In the genomic region with DNA sequence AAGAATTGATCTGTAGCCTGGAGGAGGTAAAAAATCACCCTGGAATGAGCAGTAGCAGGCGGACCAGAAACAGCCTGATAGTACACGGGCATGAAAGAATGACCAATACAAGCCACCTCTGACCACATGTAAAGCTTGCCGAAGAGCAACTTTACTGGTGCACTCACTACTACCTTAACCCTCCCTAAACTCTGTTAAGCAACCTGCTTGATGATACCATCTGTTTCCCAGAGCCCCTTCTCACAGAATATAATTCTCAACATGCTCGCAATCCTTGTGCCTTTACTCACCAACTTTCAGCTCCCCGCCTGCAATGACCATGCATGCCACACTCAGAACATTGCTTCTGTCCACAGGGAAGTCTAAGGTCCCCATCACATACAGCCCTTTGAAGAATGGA, we compare ENCODE assay signal across 8 cellular contexts.
"Had no signal": no experiment of that assay in that cellular context is flagged by ENCODE, and none has a peak within 500 bp of the region (broad histone marks: within the 10 kb centered on the region; RNA-seq: fewer than 3 reads in every experiment).

No MANE protein-coding gene starts in this region.

- H2AFZ ChIP-seq: GM23248 had no signal

- H3K9ac ChIP-seq: GM23248 had no signal

- DNase-seq: GM23248, GOT3, H9, HCEC 1CT, IMR-90, KG1 had no signal

- H3K27ac ChIP-seq: GM23248 had no signal

- FAIRE-seq: H54, K562 had no signal

- H3K4me3 Mint-ChIP-seq: H9 had no signal

- H3K4me3 ChIP-seq: GM23248, K562 had no signal
